Comparison of ENCODE assay signal across 9 cellular contexts in the genomic region with DNA sequence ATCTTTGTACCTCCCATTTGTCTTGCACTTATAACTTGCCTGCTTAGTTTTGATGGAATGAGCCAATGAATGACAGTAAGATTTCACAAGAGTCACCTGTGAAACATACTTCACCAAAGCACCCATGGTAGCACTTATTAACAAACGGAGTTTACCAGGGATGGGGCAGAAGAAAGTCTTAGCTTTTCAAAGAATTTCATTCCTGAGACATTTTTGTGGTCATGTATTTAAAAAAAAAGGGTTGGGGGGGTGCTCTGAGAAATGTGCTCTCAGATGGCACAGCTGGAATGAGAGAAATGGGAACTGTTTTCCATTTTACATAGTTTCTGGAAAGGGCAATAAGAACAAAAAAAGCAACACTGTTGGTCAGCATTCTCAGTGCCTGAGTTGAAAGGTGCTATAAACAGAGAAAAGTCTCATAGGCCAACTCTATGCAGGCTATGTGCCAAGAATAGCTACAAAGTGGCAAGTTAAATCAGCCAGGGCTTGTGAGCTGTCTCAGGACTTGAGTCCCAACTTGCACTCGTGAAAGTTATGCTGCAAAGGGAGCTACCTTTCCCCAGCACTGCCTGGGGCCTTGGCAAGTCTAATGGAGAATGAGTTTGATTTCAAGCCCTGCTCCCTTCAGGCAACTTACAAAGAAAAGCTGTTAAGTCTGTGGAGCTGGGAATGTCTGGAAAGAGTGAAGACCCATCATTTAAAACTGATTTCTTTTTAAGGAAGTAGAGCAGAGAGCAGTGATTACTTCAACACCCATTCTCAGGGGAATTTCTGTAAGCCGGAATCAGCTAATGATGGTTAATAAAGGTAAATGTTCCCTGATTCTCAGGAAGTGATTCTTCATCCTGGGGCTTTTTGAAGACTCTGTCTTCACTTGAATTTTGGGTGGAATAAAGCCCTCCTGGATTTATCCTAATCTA.
DNase-seq lines count a peak whose midpoint lies in the region; ATAC-seq and TF ChIP-seq lines count a peak whose summit lies in the region.
"Had no signal": no experiment of that assay in that cellular context is flagged by ENCODE, and none has a peak within 500 bp of the region (broad histone marks: within the 10 kb centered on the region; RNA-seq: fewer than 3 reads in every experiment).

No MANE protein-coding gene starts in this region.

- peaks cover 34 to 58% of the 10 kb centered on the region in 2 donors for H3K4me1 ChIP-seq in thoracic aorta (ENCODE audit: control insufficient read depth in 1 of 2, low read depth in 2 of 2)

- H3K36me3 ChIP-seq in thoracic aorta (no peaks in the 10 kb centered on the region), H7 (replicated peaks; ENCODE audit: control insufficient read depth, insufficient read depth, low read length) (no peaks in the 10 kb centered on the region)

- TF ChIP-seq CTCF in fibroblast of villous mesenchyme (IDR thresholded peaks at IDR 0.05; ENCODE audit: insufficient read depth, low read depth, low read length): no peak
- no peak for TF ChIP-seq CTCF in thoracic aorta (IDR thresholded peaks at IDR 0.05)

- no peaks in the 10 kb centered on the region for H3K9me3 ChIP-seq in thoracic aorta

- DNase-seq in HT1080 (ENCODE audit: low read depth): peak; percentile 33
- peak; percentile 48 for DNase-seq in fibroblast of villous mesenchyme (ENCODE audit: low read depth)
- no peak for DNase-seq in thoracic aorta (ENCODE audit: low spot score)
- DNase-seq in effector CD8-positive, alpha-beta T cell (lab: John Stamatoyannopoulos, UW): no peak
- DNase-seq in activated CD8-positive, alpha-beta memory T cell treated with anti-CD3 and anti-CD28 coated beads, Interleukin-2, amount 50 U/mL, for 48 hours: no peak
- DNase-seq in H7: no peak

- H3K4me3 ChIP-seq in fibroblast of villous mesenchyme (ENCODE audit: low read depth, low read length): no peak overlapping the region
- peak overlapping the region; percentile 37 for H3K4me3 ChIP-seq in thoracic aorta
- no peak overlapping the region for H3K4me3 ChIP-seq in H7 (ENCODE audit: insufficient read depth, low read depth, low read length)
- H3K4me3 ChIP-seq: skin epidermis had no signal

- H3K27me3 ChIP-seq in thoracic aorta (replicated peaks; ENCODE audit: insufficient read depth): no peaks in the 10 kb centered on the region
- no peaks in the 10 kb centered on the region for H3K27me3 ChIP-seq in H7 (ENCODE audit: control insufficient read depth, insufficient read depth, low read length)

- peak; percentile 80 for ATAC-seq in GM21360 (IDR thresholded peaks at IDR 0.05; ENCODE audit: unreplicated experiment)
- peak; percentile 63 for ATAC-seq in thoracic aorta (ENCODE audit: insufficient number of reproducible peaks, low FRiP score, low read depth)

- peak overlapping the region; percentile 60 to 81 for H3K27ac ChIP-seq in thoracic aorta
- H3K27ac ChIP-seq: VCaP had no signal

Comparison
In these comparisons a context has a peak if more than half of its experiments do, and no peak if none do; other contexts are left out.
1. DNase-seq: peak in HT1080 (single experiment) and fibroblast of villous mesenchyme (single experiment); none in thoracic aorta (single experiment), effector CD8-positive, alpha-beta T cell (single experiment), activated CD8-positive, alpha-beta memory T cell treated with anti-CD3 and anti-CD28 coated beads, Interleukin-2, amount 50 U/mL, for 48 hours (single experiment) and H7 (single experiment).